Comparison of ENCODE assay signal across 1 cellular context in the genomic region with DNA sequence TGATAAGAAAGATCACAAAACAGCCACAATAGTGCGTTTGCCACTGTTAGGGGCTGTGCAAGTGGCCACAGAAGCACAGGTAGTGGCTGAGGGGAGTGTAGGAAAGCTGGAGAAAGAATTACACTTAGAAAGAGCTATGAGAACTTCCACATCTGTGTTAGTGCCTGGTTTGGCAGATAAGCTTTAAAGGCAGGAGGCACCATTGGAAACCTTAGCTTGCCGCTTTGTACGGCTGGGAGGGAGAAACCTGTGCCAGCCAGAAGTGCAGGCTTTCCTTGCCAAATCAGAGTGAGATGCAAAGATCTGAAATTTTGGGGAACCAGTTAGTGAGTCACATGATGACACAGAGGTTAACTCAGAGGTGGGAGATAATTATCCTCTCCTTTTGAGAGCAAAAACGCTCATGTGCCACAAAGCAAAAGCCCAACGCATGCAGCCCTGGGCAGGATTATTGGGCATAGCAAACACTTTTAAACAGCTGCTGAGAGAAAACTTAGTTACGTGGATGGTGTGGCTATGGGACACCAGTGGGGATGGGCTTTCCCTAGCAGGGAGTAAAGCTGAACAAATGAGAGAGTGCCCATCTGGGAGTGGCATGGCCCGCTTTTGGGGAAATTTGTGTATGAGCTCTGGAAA.
TF ChIP-seq lines count a peak whose summit lies in the region.

No MANE protein-coding gene starts in this region.

TF ChIP-seq in SK-N-SH treated with all-trans-retinoic acid at 6 μM for 48 hours, 23 proteins besides CTCF, POLR2A, EP300 and RAD21 (continued from another document):
- no peak for TF ChIP-seq POU6F1 (CRISPR knock-in tag; IDR thresholded peaks at IDR 0.05; ENCODE audit: borderline replicate concordance, low read depth)
- no peak for TF ChIP-seq ARNTL (CRISPR knock-in tag; IDR thresholded peaks at IDR 0.05; ENCODE audit: borderline replicate concordance, low read depth)
- TF ChIP-seq, protein P1, sequence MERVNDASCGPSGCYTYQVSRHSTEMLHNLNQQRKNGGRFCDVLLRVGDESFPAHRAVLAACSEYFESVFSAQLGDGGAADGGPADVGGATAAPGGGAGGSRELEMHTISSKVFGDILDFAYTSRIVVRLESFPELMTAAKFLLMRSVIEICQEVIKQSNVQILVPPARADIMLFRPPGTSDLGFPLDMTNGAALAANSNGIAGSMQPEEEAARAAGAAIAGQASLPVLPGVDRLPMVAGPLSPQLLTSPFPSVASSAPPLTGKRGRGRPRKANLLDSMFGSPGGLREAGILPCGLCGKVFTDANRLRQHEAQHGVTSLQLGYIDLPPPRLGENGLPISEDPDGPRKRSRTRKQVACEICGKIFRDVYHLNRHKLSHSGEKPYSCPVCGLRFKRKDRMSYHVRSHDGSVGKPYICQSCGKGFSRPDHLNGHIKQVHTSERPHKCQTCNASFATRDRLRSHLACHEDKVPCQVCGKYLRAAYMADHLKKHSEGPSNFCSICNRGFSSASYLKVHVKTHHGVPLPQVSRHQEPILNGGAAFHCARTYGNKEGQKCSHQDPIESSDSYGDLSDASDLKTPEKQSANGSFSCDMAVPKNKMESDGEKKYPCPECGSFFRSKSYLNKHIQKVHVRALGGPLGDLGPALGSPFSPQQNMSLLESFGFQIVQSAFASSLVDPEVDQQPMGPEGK (CRISPR knock-in tag; IDR thresholded peaks at IDR 0.05; ENCODE audit: borderline replicate concordance), result no peak
- TF ChIP-seq ESRRG (CRISPR knock-in tag; IDR thresholded peaks at IDR 0.05), result no peak
